ENCODE assay signal across 1 cellular context in the genomic region with DNA sequence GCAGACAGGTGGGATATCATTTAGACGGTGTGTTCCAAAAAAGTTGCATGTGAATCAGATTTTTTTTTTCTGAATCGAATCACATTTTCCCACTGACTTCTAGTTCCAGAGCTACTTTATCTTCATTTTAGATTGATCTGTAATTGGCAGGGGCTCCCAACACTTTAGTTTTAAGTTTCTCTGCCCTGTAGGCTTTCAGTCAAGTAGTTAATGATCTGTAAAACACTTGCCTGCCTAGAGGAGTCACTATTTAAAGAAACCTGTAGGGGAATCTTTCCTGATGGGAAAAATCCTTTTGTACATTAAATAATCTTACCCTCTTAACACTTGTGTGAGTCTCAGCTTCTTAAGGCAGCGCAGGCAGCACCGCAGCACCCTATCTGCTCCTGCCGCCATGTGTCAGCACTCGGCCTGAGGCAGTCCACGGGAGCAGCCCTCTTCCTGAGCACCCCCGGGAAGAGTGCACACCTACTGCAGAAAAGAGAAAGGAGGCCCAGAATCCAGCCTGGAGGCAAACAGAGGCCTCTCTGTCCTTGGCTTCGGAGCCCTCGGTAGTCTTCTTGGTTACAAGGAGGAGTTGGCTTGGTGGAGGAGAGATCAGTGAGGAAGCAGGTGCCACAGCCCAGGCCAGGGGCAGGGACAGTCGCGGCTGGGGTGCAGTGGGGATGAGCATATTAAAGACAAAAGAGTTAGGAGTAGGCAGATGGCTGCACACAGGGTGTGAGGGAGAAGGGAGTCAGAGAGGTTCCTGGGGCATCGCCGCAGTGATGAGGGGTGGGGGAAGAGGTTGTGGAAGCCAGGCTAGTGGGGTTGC.
TF ChIP-seq lines count a peak whose summit lies in the region.

No MANE protein-coding gene starts in this region.

TF ChIP-seq in WTC11, 78 proteins besides CTCF, POLR2A, EP300 and RAD21 (continued from another document):
- TF ChIP-seq, protein P1, sequence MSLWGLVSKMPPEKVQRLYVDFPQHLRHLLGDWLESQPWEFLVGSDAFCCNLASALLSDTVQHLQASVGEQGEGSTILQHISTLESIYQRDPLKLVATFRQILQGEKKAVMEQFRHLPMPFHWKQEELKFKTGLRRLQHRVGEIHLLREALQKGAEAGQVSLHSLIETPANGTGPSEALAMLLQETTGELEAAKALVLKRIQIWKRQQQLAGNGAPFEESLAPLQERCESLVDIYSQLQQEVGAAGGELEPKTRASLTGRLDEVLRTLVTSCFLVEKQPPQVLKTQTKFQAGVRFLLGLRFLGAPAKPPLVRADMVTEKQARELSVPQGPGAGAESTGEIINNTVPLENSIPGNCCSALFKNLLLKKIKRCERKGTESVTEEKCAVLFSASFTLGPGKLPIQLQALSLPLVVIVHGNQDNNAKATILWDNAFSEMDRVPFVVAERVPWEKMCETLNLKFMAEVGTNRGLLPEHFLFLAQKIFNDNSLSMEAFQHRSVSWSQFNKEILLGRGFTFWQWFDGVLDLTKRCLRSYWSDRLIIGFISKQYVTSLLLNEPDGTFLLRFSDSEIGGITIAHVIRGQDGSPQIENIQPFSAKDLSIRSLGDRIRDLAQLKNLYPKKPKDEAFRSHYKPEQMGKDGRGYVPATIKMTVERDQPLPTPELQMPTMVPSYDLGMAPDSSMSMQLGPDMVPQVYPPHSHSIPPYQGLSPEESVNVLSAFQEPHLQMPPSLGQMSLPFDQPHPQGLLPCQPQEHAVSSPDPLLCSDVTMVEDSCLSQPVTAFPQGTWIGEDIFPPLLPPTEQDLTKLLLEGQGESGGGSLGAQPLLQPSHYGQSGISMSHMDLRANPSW (CRISPR knock-in tag; conservative IDR thresholded peaks at IDR 0.05; ENCODE audit: low read depth) = no peak
- TF ChIP-seq, protein P2, sequence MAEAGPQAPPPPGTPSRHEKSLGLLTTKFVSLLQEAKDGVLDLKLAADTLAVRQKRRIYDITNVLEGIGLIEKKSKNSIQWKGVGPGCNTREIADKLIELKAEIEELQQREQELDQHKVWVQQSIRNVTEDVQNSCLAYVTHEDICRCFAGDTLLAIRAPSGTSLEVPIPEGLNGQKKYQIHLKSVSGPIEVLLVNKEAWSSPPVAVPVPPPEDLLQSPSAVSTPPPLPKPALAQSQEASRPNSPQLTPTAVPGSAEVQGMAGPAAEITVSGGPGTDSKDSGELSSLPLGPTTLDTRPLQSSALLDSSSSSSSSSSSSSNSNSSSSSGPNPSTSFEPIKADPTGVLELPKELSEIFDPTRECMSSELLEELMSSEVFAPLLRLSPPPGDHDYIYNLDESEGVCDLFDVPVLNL (CRISPR knock-in tag; IDR thresholded peaks at IDR 0.05; ENCODE audit: borderline replicate concordance, low read depth) = no peak
- TF ChIP-seq NFYB (CRISPR knock-in tag; conservative IDR thresholded peaks at IDR 0.05; ENCODE audit: low read depth) = no peak
